ENCODE assay signal across 18 cellular contexts in genomic region chr16:67928147-67928546, GRCh38. TPM values are rescaled to one million over a fixed set of nuclear protein-coding genes. Genes with fewer than 3 reads are reported as not detected.
DNase-seq lines count a peak whose midpoint lies in the region; ATAC-seq, FAIRE-seq and TF ChIP-seq lines count a peak whose summit lies in the region.
"Had no signal": no experiment of that assay in that cellular context is flagged by ENCODE, and none has a peak within 500 bp of the region (broad histone marks: within the 10 kb centered on the region; RNA-seq: fewer than 3 reads in every experiment).

No MANE protein-coding gene starts in this region.

- POLR2A ChIA-PET in IMR-90 (lab: Charles Lee; ENCODE audit: unreplicated experiment), result no interaction called here

- H3K9me3 ChIP-seq in IMR-90 (ENCODE audit: control insufficient read depth, insufficient read depth, low read length), result no peaks in the 10 kb centered on the region
- H3K9me3 ChIP-seq in pancreas, result no peaks in the 10 kb centered on the region
- no peaks in the 10 kb centered on the region for H3K9me3 ChIP-seq in MG63
- H3K9me3 ChIP-seq: A549, esophagus muscularis mucosa, gastroesophageal sphincter, uterus had no signal

- no peak overlapping the region for H2BK20ac ChIP-seq in IMR-90 (ENCODE audit: low read depth, low read length)

- WGBS in IMR-90 (ENCODE audit: extremely low coverage in 2 of 2, insufficient read length in 1 of 2), 2 experiments, result no CpG with 5 or more reads among the region's 7 CpGs
- 49 to 61% methylated on average over 7 of the region's 7 CpGs for WGBS in pancreas, 2 donors

- DNase-seq in activated CD4-positive, alpha-beta T cell treated with anti-CD3 and anti-CD28 coated beads, Interleukin-2, amount 10 ng/mL, durations not matched to agents 24 days and 14 days, result no peak
- no peak for DNase-seq in activated CD4-positive, alpha-beta T cell treated with anti-CD3 and anti-CD28 coated beads for 1 hour
- no peak for DNase-seq in IMR-90
- peak in 2 of 6 donors; percentile 47 to 85 for DNase-seq in pancreas
- no peak for DNase-seq in MG63
- DNase-seq in type B pancreatic cell (ENCODE audit: extremely low spot score, unreplicated experiment), result no peak
- no peak for DNase-seq in NCI-H2081 treated with DMSO at 0.1 percent for 48 hours (lab: John Stamatoyannopoulos, UW)
- DNase-seq: NCI-H1048 had no signal

- no peak overlapping the region for H2BK5ac ChIP-seq in IMR-90 (ENCODE audit: low read depth, low read length, poor library complexity, severe bottlenecking)

- H3K27me3 Mint-ChIP-seq in activated CD4-positive, alpha-beta T cell treated with anti-CD3 and anti-CD28 coated beads, Interleukin-2, amount 10 ng/mL, durations not matched to agents 24 days and 14 days, result no peaks in the 10 kb centered on the region
- no peaks in the 10 kb centered on the region for H3K27me3 Mint-ChIP-seq in type B pancreatic cell
- H3K27me3 Mint-ChIP-seq: CD4-positive, CD25-positive, alpha-beta regulatory T cell; progenitor cell of endocrine pancreas had no signal

- H3K4me1 Mint-ChIP-seq in activated CD4-positive, alpha-beta T cell treated with anti-CD3 and anti-CD28 coated beads, Interleukin-2, amount 10 ng/mL, durations not matched to agents 24 days and 14 days, result peaks cover 4% of the 10 kb centered on the region
- H3K4me1 Mint-ChIP-seq in type B pancreatic cell (ENCODE audit: unreplicated experiment), result peaks cover 2% of the 10 kb centered on the region

- H3K36me3 ChIP-seq in IMR-90 (ENCODE audit: control insufficient read depth, insufficient read depth, low read length), result peaks cover 29% of the 10 kb centered on the region
- peaks cover 0 to 5% (median 0%) of the 10 kb centered on the region in 3 donors for H3K36me3 ChIP-seq in pancreas
- no peaks in the 10 kb centered on the region for H3K36me3 ChIP-seq in MG63
- H3K36me3 ChIP-seq: uterus had no signal

- H2AFZ ChIP-seq in IMR-90 (replicated peaks; ENCODE audit: low read length, poor library complexity), result peak overlapping the region; percentile 86

- no peak overlapping the region for H3K18ac ChIP-seq in IMR-90 (ENCODE audit: low read depth, low read length)

- peaks cover 19% of the 10 kb centered on the region for H3K36me3 Mint-ChIP-seq in activated CD4-positive, alpha-beta T cell treated with anti-CD3 and anti-CD28 coated beads, Interleukin-2, amount 10 ng/mL, durations not matched to agents 24 days and 14 days (ENCODE audit: low read depth)
- no peaks in the 10 kb centered on the region for H3K36me3 Mint-ChIP-seq in type B pancreatic cell
- H3K36me3 Mint-ChIP-seq: CD4-positive, CD25-positive, alpha-beta regulatory T cell; natural killer cell had no signal

- TF ChIP-seq CTCF in IMR-90 (conservative IDR thresholded peaks at IDR 0.05; ENCODE audit: low read depth, low read length) (no peak), pancreas (IDR thresholded peaks at IDR 0.05) (no peak), type B pancreatic cell (conservative IDR thresholded peaks at IDR 0.05) (no peak)

- H3K14ac ChIP-seq in IMR-90 (replicated peaks; ENCODE audit: low read depth, low read length), result no peak overlapping the region

- H4K5ac ChIP-seq in IMR-90 (ENCODE audit: low read depth, low read length), result no peak overlapping the region

- no peaks in the 10 kb centered on the region for H3K9me3 Mint-ChIP-seq in activated CD4-positive, alpha-beta T cell treated with anti-CD3 and anti-CD28 coated beads, Interleukin-2, amount 10 ng/mL, durations not matched to agents 24 days and 14 days
- no peaks in the 10 kb centered on the region for H3K9me3 Mint-ChIP-seq in type B pancreatic cell
- H3K9me3 Mint-ChIP-seq: natural killer cell had no signal

- no peak overlapping the region for H3K4me2 ChIP-seq in IMR-90 (ENCODE audit: low read depth, low read length)
- H3K4me2 ChIP-seq: A549, KMS-11 had no signal

- no peak overlapping the region for H3K4ac ChIP-seq in IMR-90 (ENCODE audit: low read depth, low read length)

- H3K4me3 ChIP-seq in IMR-90 (ENCODE audit: insufficient read depth, low read depth, low read length) (no peak overlapping the region), pancreas (no peak overlapping the region), MG63 (no peak overlapping the region)
- H3K4me3 ChIP-seq: A549, esophagus muscularis mucosa, gastroesophageal sphincter, skin epidermis, uterus had no signal

- H2BK15ac ChIP-seq in IMR-90 (ENCODE audit: low read depth, low read length), result no peak overlapping the region

- H3K4me1 ChIP-seq in IMR-90 (ENCODE audit: control insufficient read depth, insufficient read depth, low read length), result no peaks in the 10 kb centered on the region
- peaks cover 0 to 9% (median 8%) of the 10 kb centered on the region in 3 donors for H3K4me1 ChIP-seq in pancreas
- H3K4me1 ChIP-seq: A549 had no signal

- H3K27me3 ChIP-seq in IMR-90 (ENCODE audit: control insufficient read depth, insufficient read depth, low read length) (no peaks in the 10 kb centered on the region), pancreas (no peaks in the 10 kb centered on the region), MG63 (no peaks in the 10 kb centered on the region)
- H3K27me3 ChIP-seq: esophagus muscularis mucosa, gastroesophageal sphincter, uterus had no signal

- intact Hi-C loops in activated CD4-positive, alpha-beta T cell treated with anti-CD3 and anti-CD28 coated beads, Interleukin-2, amount 10 ng/mL, durations not matched to agents 24 days and 14 days (cut with micrococcal nuclease), result loop anchor here (1.0 kb wide), 2 partner anchors 45 to 112 kb away; no protein-coding TSS in a partner anchor
- intact Hi-C loops in IMR-90 (cut with micrococcal nuclease) (loop anchor here (1.0 to 2.0 kb wide), 5 partner anchors 45 to 407 kb away; partner anchors contain the start of gene THAP11), pancreas (cut with DNase I) (loop anchor here in 1 of 3 donors (10.0 kb wide), 1 partner anchor 253 kb away; no protein-coding TSS in a partner anchor)

- peaks cover 39% of the 10 kb centered on the region for H4K20me1 ChIP-seq in IMR-90 (ENCODE audit: insufficient read depth, low read length)

- ATAC-seq in IMR-90 (ENCODE audit: low read depth) (no peak), pancreas (no peak)

- H3K56ac ChIP-seq in IMR-90 (ENCODE audit: extremely low read depth, insufficient read depth, low read length), result no peak overlapping the region

- H3K27ac ChIP-seq in IMR-90 (ENCODE audit: insufficient read depth, low read length) (no peak overlapping the region), cingulate gyrus (ENCODE audit: low read depth, low read length) (peak overlapping the region; percentile 69), pancreas (peak overlapping the region in 3 of 4 donors; percentile 80 to 85 (median 81))
- H3K27ac ChIP-seq: A549, esophagus muscularis mucosa, gastroesophageal sphincter, KMS-11, uterus had no signal

- H3K23ac ChIP-seq in IMR-90 (ENCODE audit: low read depth, low read length), result no peak overlapping the region

- BruUV-seq in IMR-90 (replicated peaks; lab: Mats Ljungman, UMichigan), result no TSS peak

- no peak overlapping the region for H2BK120ac ChIP-seq in IMR-90 (ENCODE audit: low read depth, low read length)

- H3K4me3 Mint-ChIP-seq in activated CD4-positive, alpha-beta T cell treated with anti-CD3 and anti-CD28 coated beads, Interleukin-2, amount 10 ng/mL, durations not matched to agents 24 days and 14 days, result no peak overlapping the region
- H3K4me3 Mint-ChIP-seq in type B pancreatic cell, result no peak overlapping the region
- H3K4me3 Mint-ChIP-seq: CD4-positive, CD25-positive, alpha-beta regulatory T cell; natural killer cell had no signal

- H3K27ac Mint-ChIP-seq in activated CD4-positive, alpha-beta T cell treated with anti-CD3 and anti-CD28 coated beads, Interleukin-2, amount 10 ng/mL, durations not matched to agents 24 days and 14 days, result peak overlapping the region; percentile 66
- no peak overlapping the region for H3K27ac Mint-ChIP-seq in type B pancreatic cell
- H3K27ac Mint-ChIP-seq: progenitor cell of endocrine pancreas had no signal

- H3K9ac ChIP-seq in IMR-90 (ENCODE audit: low read depth, low read length), result no peak overlapping the region
- H3K9ac ChIP-seq: KMS-11 had no signal

- no peak overlapping the region for H2AK5ac ChIP-seq in IMR-90 (ENCODE audit: low read depth, low read length)

- in situ Hi-C loops in IMR-90 (cut with MboI; ENCODE audit: low sequenced_read_pairs), result loop anchor here (5.0 to 25.0 kb wide), 3 partner anchors 116 to 391 kb away; partner anchors contain the start of gene RIPOR1

- FAIRE-seq in pancreas (lab: Jason Lieb, UNC), result no peak
- FAIRE-seq: A549 had no signal

- TF ChIP-seq RAD21 in IMR-90 (IDR thresholded peaks at IDR 0.05; ENCODE audit: low read length), result no peak

- no peak for TF ChIP-seq POLR2A in IMR-90 (IDR thresholded peaks at IDR 0.05; ENCODE audit: low read depth, low read length)

- no peaks in the 10 kb centered on the region for H3K9me1 ChIP-seq in IMR-90 (ENCODE audit: insufficient read depth, low read length)

- CTCF ChIA-PET in IMR-90 (lab: Yijun Ruan, JAX), result interaction anchor here (0.6 to 1.0 kb wide), 2 partner anchors 26 to 46 kb away, joined by 3 read pairs; no protein-coding TSS in a partner anchor

- H2AK9ac ChIP-seq in IMR-90 (replicated peaks; ENCODE audit: low read depth, low read length, poor library complexity), result peak overlapping the region; percentile 87

- H4K8ac ChIP-seq in IMR-90 (ENCODE audit: low read depth in 2 of 2, low read length in 2 of 2), result no peak overlapping the region

- no peak overlapping the region for H4K91ac ChIP-seq in IMR-90 (ENCODE audit: insufficient read depth, low read depth, low read length)

- H3K79me1 ChIP-seq in IMR-90 (ENCODE audit: low read depth in 1 of 2, low read length in 2 of 2), result peaks cover 5 to 27% of the 10 kb centered on the region in 2 experiments; a peak in 2 of 4 replicates

- dilution Hi-C loops in IMR-90 (cut with HindIII; ENCODE audit: low sequenced_read_pairs, unreplicated experiment), result no loop called here

RNA-seq across cellular contexts. Expression of gene CTRL, which starts 3.5 kb away (rescaled TPM):
- 6.0 and 6.5 TPM in 2 replicates for total RNA-seq in activated CD4-positive, alpha-beta T cell treated with anti-CD3 and anti-CD28 coated beads, Interleukin-2, amount 10 ng/mL, durations not matched to agents 24 days and 14 days
- total RNA-seq in IMR-90 (2012; rRNA removed), result 0.18 and 0.28 TPM in 2 replicates
- 0.89 and 1.1 TPM in 2 replicates for polyA plus RNA-seq in IMR-90 (2012; rRNA removed)
- polyA plus RNA-seq in IMR-90 (2012; cell fraction: cytosol; rRNA removed), result 0.49 and 1.1 TPM in 2 replicates
- polyA plus RNA-seq in IMR-90 (2012; cell fraction: nucleus; rRNA removed; ENCODE audit: low replicate concordance), result 5.0 and 13.4 TPM in 2 replicates
- 1,000 to 10,000 TPM in 2 of 6 donors, 100 to 1,000 TPM in 4; 559 to 2,165 (median 815) TPM for total RNA-seq in pancreas
- polyA plus RNA-seq in pancreas, result 100 to 1,000 TPM; 580 to 609 TPM
- 0.72 and 1.9 TPM in 2 replicates for total RNA-seq in MG63 (2014; rRNA removed; shearing (Covaris generic); ENCODE audit: low replicate concordance)
- total RNA-seq in type B pancreatic cell (ENCODE audit: low replicate concordance), result 0.59 and 1.4 TPM in 2 replicates

RNA-seq across cellular contexts. Expression of gene PSMB10, which starts 8.5 kb away (rescaled TPM):
- total RNA-seq in activated CD4-positive, alpha-beta T cell treated with anti-CD3 and anti-CD28 coated beads, Interleukin-2, amount 10 ng/mL, durations not matched to agents 24 days and 14 days, result 211 and 214 TPM in 2 replicates
- 25.6 and 28.7 TPM in 2 replicates for total RNA-seq in IMR-90 (2012; rRNA removed)
- polyA plus RNA-seq in IMR-90 (2012; rRNA removed), result 36.7 and 50.5 TPM in 2 replicates
- 69.8 and 71.1 TPM in 2 replicates for polyA plus RNA-seq in IMR-90 (2012; cell fraction: cytosol; rRNA removed)
- 27.2 and 55.0 TPM in 2 replicates for polyA plus RNA-seq in IMR-90 (2012; cell fraction: nucleus; rRNA removed; ENCODE audit: low replicate concordance)
- 10 to 100 TPM; 40.0 to 62.2 (median 51.3) TPM for total RNA-seq in pancreas
- polyA plus RNA-seq in pancreas, result 100 to 1,000 TPM in 1 of 2 donors, 10 to 100 TPM in 1; 65.7 to 195 TPM
- 8.8 and 12.7 TPM in 2 replicates for total RNA-seq in MG63 (2014; rRNA removed; shearing (Covaris generic); ENCODE audit: low replicate concordance)
- total RNA-seq in type B pancreatic cell (ENCODE audit: low replicate concordance), result 51.9 and 68.8 TPM in 2 replicates

RNA-seq across cellular contexts. Expression of gene LCAT, which starts 15.8 kb away (rescaled TPM):
- total RNA-seq in activated CD4-positive, alpha-beta T cell treated with anti-CD3 and anti-CD28 coated beads, Interleukin-2, amount 10 ng/mL, durations not matched to agents 24 days and 14 days, result 16.5 and 18.2 TPM in 2 replicates
- 1.4 and 1.7 TPM in 2 replicates for total RNA-seq in IMR-90 (2012; rRNA removed)
- 18.8 and 22.5 TPM in 2 replicates for polyA plus RNA-seq in IMR-90 (2012; rRNA removed)
- polyA plus RNA-seq in IMR-90 (2012; cell fraction: cytosol; rRNA removed), result 6.5 and 10.4 TPM in 2 replicates
- polyA plus RNA-seq in IMR-90 (2012; cell fraction: nucleus; rRNA removed; ENCODE audit: low replicate concordance), result 143 and 421 TPM in 2 replicates
- total RNA-seq in pancreas, result 10 to 100 TPM in 2 of 6 donors, 1 to 10 TPM in 4; 2.8 to 12.4 (median 8.5) TPM
- 10 to 100 TPM; 54.3 to 65.5 TPM for polyA plus RNA-seq in pancreas
- 0.16 TPM in 1 of 2 replicates, not detected in the other for total RNA-seq in MG63 (2014; rRNA removed; shearing (Covaris generic); ENCODE audit: low replicate concordance)
- total RNA-seq in type B pancreatic cell (ENCODE audit: low replicate concordance), result 20.2 and 26.1 TPM in 2 replicates

RNA-seq across cellular contexts. Expression of gene PSKH1, which starts 35.1 kb away (rescaled TPM):
- total RNA-seq in activated CD4-positive, alpha-beta T cell treated with anti-CD3 and anti-CD28 coated beads, Interleukin-2, amount 10 ng/mL, durations not matched to agents 24 days and 14 days, result 14.4 and 16.3 TPM in 2 replicates
- total RNA-seq in IMR-90 (2012; rRNA removed), result 10.3 and 11.5 TPM in 2 replicates
- 26.5 and 26.7 TPM in 2 replicates for polyA plus RNA-seq in IMR-90 (2012; rRNA removed)
- 14.3 and 32.1 TPM in 2 replicates for polyA plus RNA-seq in IMR-90 (2012; cell fraction: cytosol; rRNA removed)
- polyA plus RNA-seq in IMR-90 (2012; cell fraction: nucleus; rRNA removed; ENCODE audit: low replicate concordance), result 18.0 and 37.0 TPM in 2 replicates
- total RNA-seq in pancreas, result 10 to 100 TPM; 13.9 to 17.7 (median 15.7) TPM
- 10 to 100 TPM; 12.7 to 15.9 TPM for polyA plus RNA-seq in pancreas
- 3.1 and 13.8 TPM in 2 replicates for total RNA-seq in MG63 (2014; rRNA removed; shearing (Covaris generic); ENCODE audit: low replicate concordance)
- 39.2 and 41.5 TPM in 2 replicates for total RNA-seq in type B pancreatic cell (ENCODE audit: low replicate concordance)

RNA-seq across cellular contexts. Expression of gene SLC12A4, which starts 40.3 kb away (rescaled TPM):
- 40.6 and 44.7 TPM in 2 replicates for total RNA-seq in activated CD4-positive, alpha-beta T cell treated with anti-CD3 and anti-CD28 coated beads, Interleukin-2, amount 10 ng/mL, durations not matched to agents 24 days and 14 days
- total RNA-seq in IMR-90 (2012; rRNA removed), result 36.4 and 36.6 TPM in 2 replicates
- polyA plus RNA-seq in IMR-90 (2012; rRNA removed), result 114 and 132 TPM in 2 replicates
- 47.5 and 51.1 TPM in 2 replicates for polyA plus RNA-seq in IMR-90 (2012; cell fraction: cytosol; rRNA removed)
- 281 and 488 TPM in 2 replicates for polyA plus RNA-seq in IMR-90 (2012; cell fraction: nucleus; rRNA removed; ENCODE audit: low replicate concordance)
- total RNA-seq in pancreas, result 10 to 100 TPM; 15.8 to 46.4 (median 27.9) TPM
- 10 to 100 TPM; 21.0 to 44.8 TPM for polyA plus RNA-seq in pancreas
- total RNA-seq in MG63 (2014; rRNA removed; shearing (Covaris generic); ENCODE audit: low replicate concordance), result 11.9 and 12.3 TPM in 2 replicates
- 48.1 and 68.8 TPM in 2 replicates for total RNA-seq in type B pancreatic cell (ENCODE audit: low replicate concordance)

Comparison
In these comparisons a context has a peak if more than half of its experiments do, and no peak if none do; other contexts are left out.
1. RNA of gene CTRL, which starts 3.5 kb away (total RNA-seq): 559 to 2,165 TPM in pancreas; 6.0 to 6.5 TPM in activated CD4-positive, alpha-beta T cell treated with anti-CD3 and anti-CD28 coated beads, Interleukin-2, amount 10 ng/mL, durations not matched to agents 24 days and 14 days, 0.72 to 1.9 TPM in MG63, 0.59 to 1.4 TPM in type B pancreatic cell and 0.18 to 0.28 TPM in IMR-90; every median in the first group is over 10 times any median in the second.